Comparison of ENCODE assay signal across 22 cellular contexts in the genomic region with DNA sequence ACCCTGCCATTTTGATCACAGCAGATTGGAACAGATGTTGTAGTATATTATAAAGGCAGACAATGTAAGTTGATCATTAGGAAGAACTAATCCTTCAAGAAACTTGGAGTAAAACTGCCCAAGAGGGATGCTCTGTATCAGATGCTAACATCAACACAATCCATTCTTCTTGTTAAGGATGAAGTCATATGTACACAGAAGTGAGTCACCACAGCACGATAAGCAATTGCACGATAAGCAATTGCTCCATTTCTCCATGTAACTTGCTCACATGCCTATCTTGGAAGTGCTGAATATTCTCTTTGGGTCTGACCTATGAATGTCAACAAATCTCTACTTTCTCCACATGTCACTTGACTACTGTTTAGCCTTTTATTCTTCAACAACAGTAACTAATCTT. TPM values are rescaled to one million over a fixed set of nuclear protein-coding genes. Genes with fewer than 3 reads are reported as not detected.
DNase-seq lines count a peak whose midpoint lies in the region; ATAC-seq, FAIRE-seq and TF ChIP-seq lines count a peak whose summit lies in the region.
"Had no signal": no experiment of that assay in that cellular context is flagged by ENCODE, and none has a peak within 500 bp of the region (broad histone marks: within the 10 kb centered on the region; RNA-seq: fewer than 3 reads in every experiment).

No MANE protein-coding gene starts in this region.

- peaks cover 4% of the 10 kb centered on the region for H3K27me3 ChIP-seq in bronchial epithelial cell (ENCODE audit: control insufficient read depth, insufficient read depth, low read length)
- H3K27me3 ChIP-seq: esophagus squamous epithelium had no signal

- peaks cover 16% of the 10 kb centered on the region for H3K27me3 Mint-ChIP-seq in stimulated activated memory B cell treated with anti-CD40 and anti-IgM and Interleukin-4, amounts not matched to agents 10 μg/mL and 1 μg/mL and 100 μg/mL, for 72 hours

- no peaks in the 10 kb centered on the region for H3K4me1 Mint-ChIP-seq in stimulated activated memory B cell treated with anti-CD40 and anti-IgM and Interleukin-4, amounts not matched to agents 10 μg/mL and 1 μg/mL and 100 μg/mL, for 72 hours
- H3K4me1 Mint-ChIP-seq: activated naive CD8-positive, alpha-beta T cell treated with anti-CD3 and anti-CD28 coated beads, Interleukin-2, amount 10 ng/mL, durations not matched to agents 7 days and 5 days; H9; memory B cell had no signal

- H3K4me3 ChIP-seq in LNCaP clone FGC (ENCODE audit: low read depth, low read length), result no peak overlapping the region
- H3K4me3 ChIP-seq in bronchial epithelial cell (ENCODE audit: low read depth, low read length), result no peak overlapping the region
- H3K4me3 ChIP-seq: coronary artery, esophagus squamous epithelium, skin epidermis had no signal

- H3K36me3 ChIP-seq in bronchial epithelial cell (ENCODE audit: control insufficient read depth, insufficient read depth, low read length), result no peaks in the 10 kb centered on the region
- H3K36me3 ChIP-seq: esophagus squamous epithelium had no signal

- no peak for FAIRE-seq in bronchial epithelial cell (lab: Jason Lieb, UNC)
- FAIRE-seq: RCC 7860 had no signal

- peaks cover 12% of the 10 kb centered on the region for H3K36me3 Mint-ChIP-seq in stimulated activated memory B cell treated with anti-CD40 and anti-IgM and Interleukin-4, amounts not matched to agents 10 μg/mL and 1 μg/mL and 100 μg/mL, for 72 hours
- H3K36me3 Mint-ChIP-seq: activated naive CD8-positive, alpha-beta T cell treated with anti-CD3 and anti-CD28 coated beads, Interleukin-2, amount 10 ng/mL, durations not matched to agents 7 days and 5 days had no signal

- DNase-seq in COLO829 (ENCODE audit: low spot score), result peak; percentile 18
- DNase-seq in LNCaP clone FGC (ENCODE audit: low read depth), result peak; percentile 10
- peak; percentile 89 for DNase-seq in bronchial epithelial cell (ENCODE audit: low read depth)
- DNase-seq in kidney tubule cell (ENCODE audit: low spot score), result peak; percentile 4
- no peak for DNase-seq in left lobe of liver (ENCODE audit: low spot score)
- no peak for DNase-seq in cerebellum (ENCODE audit: low spot score)
- DNase-seq: activated CD4-positive, alpha-beta T cell treated with anti-CD3 and anti-CD28 coated beads for 48 hours; activated naive CD8-positive, alpha-beta T cell treated with anti-CD3 and anti-CD28 coated beads, Interleukin-2, amount 10 ng/mL, durations not matched to agents 7 days and 5 days; activated T-cell treated with anti-CD3 and anti-CD28 coated beads, Interleukin-2, amount 50 U/mL, for 24 hours; esophagus squamous epithelium; H9; KG1; NCI-H1436 treated with DMSO at 0.1 percent for 48 hours; NCI-H446; nucleus accumbens had no signal

- H3K27ac Mint-ChIP-seq in stimulated activated memory B cell treated with anti-CD40 and anti-IgM and Interleukin-4, amounts not matched to agents 10 μg/mL and 1 μg/mL and 100 μg/mL, for 72 hours, result no peak overlapping the region
- H3K27ac Mint-ChIP-seq: activated naive CD8-positive, alpha-beta T cell treated with anti-CD3 and anti-CD28 coated beads, Interleukin-2, amount 10 ng/mL, durations not matched to agents 7 days and 5 days; activated T-cell treated with anti-CD3 and anti-CD28 coated beads, Interleukin-2, amount 50 U/mL, for 24 hours; H9; memory B cell; stimulated activated naive CD8-positive, alpha-beta T cell treated with anti-CD3 and anti-CD28 coated beads, Interleukin-15, Interleukin-2, amounts not matched to agents 100 ng/mL and 50 ng/mL, for 24 hours had no signal

- H3K9me3 Mint-ChIP-seq in stimulated activated memory B cell treated with anti-CD40 and anti-IgM and Interleukin-4, amounts not matched to agents 10 μg/mL and 1 μg/mL and 100 μg/mL, for 72 hours, result peaks cover 8% of the 10 kb centered on the region

- TF ChIP-seq CTCF in LNCaP clone FGC (IDR thresholded peaks at IDR 0.05; ENCODE audit: control insufficient read depth, extremely low read depth, insufficient read depth) (no peak), bronchial epithelial cell (IDR thresholded peaks at IDR 0.05; ENCODE audit: insufficient read depth, low read length, severe bottlenecking) (no peak)

- ATAC-seq in left lobe of liver (no peak), GM21447 (IDR thresholded peaks at IDR 0.05; ENCODE audit: unreplicated experiment) (no peak)
- no peak for ATAC-seq in stimulated activated memory B cell treated with anti-CD40 and anti-IgM and Interleukin-4, amounts not matched to agents 10 μg/mL and 1 μg/mL and 100 μg/mL, for 72 hours

- H3K4me3 Mint-ChIP-seq in stimulated activated memory B cell treated with anti-CD40 and anti-IgM and Interleukin-4, amounts not matched to agents 10 μg/mL and 1 μg/mL and 100 μg/mL, for 72 hours, result no peak overlapping the region
- H3K4me3 Mint-ChIP-seq: activated naive CD8-positive, alpha-beta T cell treated with anti-CD3 and anti-CD28 coated beads, Interleukin-2, amount 10 ng/mL, durations not matched to agents 7 days and 5 days; activated T-cell treated with anti-CD3 and anti-CD28 coated beads, Interleukin-2, amount 50 U/mL, for 24 hours; H9; memory B cell; stimulated activated naive CD8-positive, alpha-beta T cell treated with anti-CD3 and anti-CD28 coated beads, Interleukin-15, Interleukin-2, amounts not matched to agents 100 ng/mL and 50 ng/mL, for 24 hours had no signal

RNA-seq across cellular contexts. Expression of a gene that starts 41.5 kb away (rescaled TPM):
- total RNA-seq in bronchial epithelial cell, result 40.8 and 54.0 TPM in 2 replicates
- 14.8 TPM for total RNA-seq in left lobe of liver
- total RNA-seq in cerebellum, result 304 TPM

RNA-seq across cellular contexts. Expression of a gene that starts 51.3 kb away (rescaled TPM):
- total RNA-seq in bronchial epithelial cell, result 3.9 and 13.3 TPM in 2 replicates
- 0.75 TPM for total RNA-seq in left lobe of liver
- total RNA-seq in cerebellum, result 41.9 TPM

Comparison
In these comparisons a context has a peak if more than half of its experiments do, and no peak if none do; other contexts are left out.
1. DNase-seq: peak in COLO829 (single experiment), LNCaP clone FGC (single experiment), bronchial epithelial cell (single experiment) and kidney tubule cell (single experiment); none in left lobe of liver (single experiment) and cerebellum (single experiment).